In the genomic region with DNA sequence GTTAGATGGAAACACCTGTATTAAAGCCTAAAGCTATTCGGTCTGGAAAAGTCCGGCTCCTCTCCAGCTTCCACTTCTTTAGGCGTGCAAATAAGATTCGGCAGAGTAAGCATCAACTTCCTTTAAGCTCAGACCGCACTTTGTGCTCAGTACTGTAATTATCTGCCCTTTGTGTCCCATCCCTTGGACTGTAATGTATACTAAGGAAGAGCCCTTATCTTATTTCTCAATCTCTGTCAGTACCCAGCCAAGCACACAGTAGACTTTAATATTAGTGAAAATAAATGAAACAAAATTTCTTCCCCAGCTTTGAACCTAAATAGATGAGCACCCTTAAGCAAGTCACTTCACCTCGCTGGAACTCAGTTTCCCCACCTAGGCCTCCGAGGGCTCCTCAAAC, we compare ENCODE assay signal across 8 cellular contexts. TPM values are rescaled to one million over a fixed set of nuclear protein-coding genes. Genes with fewer than 3 reads are reported as not detected.
A peak's percentile ranks its signal among the peaks of the same experiment; 100 is the strongest.
DNase-seq lines count a peak whose midpoint lies in the region; ATAC-seq lines count a peak whose summit lies in the region.

No MANE protein-coding gene starts in this region.

- H3K27me3 Mint-ChIP-seq in activated T-cell treated with anti-CD3 and anti-CD28 coated beads, Interleukin-2, amount 50 U/mL, for 72 hours (ENCODE audit: low read depth): no peaks in the 10 kb centered on the region

- WGBS in right cardiac atrium: 17% methylated on average over 7 of the region's 7 CpGs

- peak overlapping the region; percentile 85 for H3K4me3 ChIP-seq in right cardiac atrium (ENCODE audit: low read length)
- H3K4me3 ChIP-seq in skeletal muscle cell (ENCODE audit: low read depth, low read length): peak overlapping the region; percentile 67

- peak; percentile 30 to 46 for ATAC-seq in activated T-cell treated with anti-CD3 and anti-CD28 coated beads, Interleukin-2, amount 50 U/mL, for 72 hours (replicated peaks in 1 of 2)
- ATAC-seq in activated naive CD4-positive, alpha-beta T cell treated with anti-CD3 and anti-CD28 coated beads, Interleukin-2, amount 50 U/mL, for 72 hours: peak; percentile 35 to 38
- ATAC-seq in right cardiac atrium (peak; percentile 25 to 39), HG02798 (IDR thresholded peaks at IDR 0.05; ENCODE audit: poor library complexity, unreplicated experiment) (no peak)

- H3K27me3 ChIP-seq in right cardiac atrium (ENCODE audit: control insufficient read depth, insufficient read depth): no peaks in the 10 kb centered on the region

- peaks cover 8 to 14% of the 10 kb centered on the region in 2 donors for H3K36me3 Mint-ChIP-seq in activated T-cell treated with anti-CD3 and anti-CD28 coated beads, Interleukin-2, amount 50 U/mL, for 72 hours (ENCODE audit: insufficient read depth in 2 of 2)
- H3K36me3 Mint-ChIP-seq in activated naive CD4-positive, alpha-beta T cell treated with anti-CD3 and anti-CD28 coated beads, Interleukin-2, amount 50 U/mL, for 72 hours: peaks cover 23 to 30% of the 10 kb centered on the region in 2 donors

- H3K4me3 Mint-ChIP-seq in activated T-cell treated with anti-CD3 and anti-CD28 coated beads, Interleukin-2, amount 50 U/mL, for 72 hours: peak overlapping the region; percentile 85 to 98

- no peaks in the 10 kb centered on the region for H3K9me3 ChIP-seq in right cardiac atrium (ENCODE audit: control insufficient read depth, low read length)

- peaks cover 2 to 7% of the 10 kb centered on the region in 2 donors for H3K9me3 Mint-ChIP-seq in activated T-cell treated with anti-CD3 and anti-CD28 coated beads, Interleukin-2, amount 50 U/mL, for 72 hours
- H3K9me3 Mint-ChIP-seq in activated naive CD4-positive, alpha-beta T cell treated with anti-CD3 and anti-CD28 coated beads, Interleukin-2, amount 50 U/mL, for 72 hours: peaks cover 8 to 12% of the 10 kb centered on the region in 2 donors

- H3K27ac ChIP-seq in right cardiac atrium (ENCODE audit: low read length): peak overlapping the region; percentile 85

- no peak for DNase-seq in activated T-cell treated with anti-CD3 and anti-CD28 coated beads, Interleukin-2, amount 50 U/mL, for 72 hours
- DNase-seq in activated T-cell treated with anti-CD3 and anti-CD28 coated beads for 4 hours: no peak
- DNase-seq in HT-29 (ENCODE audit: low spot score): peak; percentile 56
- DNase-seq in activated naive CD4-positive, alpha-beta T cell treated with anti-CD3 and anti-CD28 coated beads, Interleukin-2, amount 50 U/mL, for 72 hours (ENCODE audit: low spot score in 2 of 2): peak in 1 of 2 donors; percentile 6
- no peak for DNase-seq in right cardiac atrium
- DNase-seq in skeletal muscle cell (ENCODE audit: low read depth): no peak
- no peak for DNase-seq in NCI-H2171 treated with DMSO at 0.1 percent for 48 hours (lab: John Stamatoyannopoulos, UW)

- intact Hi-C loops in right cardiac atrium (cut with DNase I): no loop called here

- H3K4me1 ChIP-seq in right cardiac atrium (ENCODE audit: control insufficient read depth, insufficient read depth, low read length): peaks cover 8% of the 10 kb centered on the region

- H3K4me1 Mint-ChIP-seq in activated T-cell treated with anti-CD3 and anti-CD28 coated beads, Interleukin-2, amount 50 U/mL, for 72 hours (ENCODE audit: low read depth): peaks cover 47% of the 10 kb centered on the region

- H3K27ac Mint-ChIP-seq in activated T-cell treated with anti-CD3 and anti-CD28 coated beads, Interleukin-2, amount 50 U/mL, for 72 hours: peak overlapping the region; percentile 94
- H3K27ac Mint-ChIP-seq in activated naive CD4-positive, alpha-beta T cell treated with anti-CD3 and anti-CD28 coated beads, Interleukin-2, amount 50 U/mL, for 72 hours: peak overlapping the region; percentile 93 to 95

RNA-seq across cellular contexts. Expression of a gene that starts 0.5 kb away (rescaled TPM):
- 1 to 10 TPM; 7.9 to 8.6 TPM for total RNA-seq in activated T-cell treated with anti-CD3 and anti-CD28 coated beads, Interleukin-2, amount 50 U/mL, for 72 hours
- total RNA-seq in HT-29 (2014; rRNA removed; shearing (Covaris generic)): 3.2 and 3.8 TPM in 2 replicates
- 10 to 100 TPM in 1 of 2 donors, 1 to 10 TPM in 1; 5.8 to 11.4 TPM for total RNA-seq in activated naive CD4-positive, alpha-beta T cell treated with anti-CD3 and anti-CD28 coated beads, Interleukin-2, amount 50 U/mL, for 72 hours
- 1 to 10 TPM; 5.1 to 6.4 (median 5.6) TPM for total RNA-seq in right cardiac atrium
- 2.8 TPM for polyA plus RNA-seq in right cardiac atrium

RNA-seq across cellular contexts. Expression of a gene that starts 26.6 kb away (rescaled TPM):
- total RNA-seq in activated T-cell treated with anti-CD3 and anti-CD28 coated beads, Interleukin-2, amount 50 U/mL, for 72 hours: 10 to 100 TPM; 54.4 to 63.5 TPM
- 1.9 and 3.3 TPM in 2 replicates for total RNA-seq in HT-29 (2014; rRNA removed; shearing (Covaris generic))
- total RNA-seq in activated naive CD4-positive, alpha-beta T cell treated with anti-CD3 and anti-CD28 coated beads, Interleukin-2, amount 50 U/mL, for 72 hours: 10 to 100 TPM; 15.3 to 19.5 TPM
- total RNA-seq in right cardiac atrium: 10 to 100 TPM; 19.7 to 26.4 (median 24.0) TPM
- polyA plus RNA-seq in right cardiac atrium: 10.2 TPM

RNA-seq across cellular contexts. Expression of a gene that starts 26.9 kb away (rescaled TPM):
- 10 to 100 TPM; 12.8 to 13.8 TPM for total RNA-seq in activated T-cell treated with anti-CD3 and anti-CD28 coated beads, Interleukin-2, amount 50 U/mL, for 72 hours
- total RNA-seq in HT-29 (2014; rRNA removed; shearing (Covaris generic)): 11.3 and 12.9 TPM in 2 replicates
- total RNA-seq in activated naive CD4-positive, alpha-beta T cell treated with anti-CD3 and anti-CD28 coated beads, Interleukin-2, amount 50 U/mL, for 72 hours: 10 to 100 TPM; 14.1 to 20.9 TPM
- 10 to 100 TPM in 2 of 4 donors, 1 to 10 TPM in 2; 8.6 to 10.9 (median 9.9) TPM for total RNA-seq in right cardiac atrium
- polyA plus RNA-seq in right cardiac atrium: 6.2 TPM

RNA-seq across cellular contexts. Expression of a gene that starts 47.5 kb away (rescaled TPM):
- 10 to 100 TPM; 29.2 to 31.7 TPM for total RNA-seq in activated T-cell treated with anti-CD3 and anti-CD28 coated beads, Interleukin-2, amount 50 U/mL, for 72 hours
- total RNA-seq in HT-29 (2014; rRNA removed; shearing (Covaris generic)): 37.8 and 48.1 TPM in 2 replicates
- total RNA-seq in activated naive CD4-positive, alpha-beta T cell treated with anti-CD3 and anti-CD28 coated beads, Interleukin-2, amount 50 U/mL, for 72 hours: 10 to 100 TPM; 42.9 to 83.9 TPM
- 100 to 1,000 TPM; 120 to 137 (median 128) TPM for total RNA-seq in right cardiac atrium
- polyA plus RNA-seq in right cardiac atrium: 198 TPM
